ENCODE assay signal across 12 cellular contexts in the genomic region with DNA sequence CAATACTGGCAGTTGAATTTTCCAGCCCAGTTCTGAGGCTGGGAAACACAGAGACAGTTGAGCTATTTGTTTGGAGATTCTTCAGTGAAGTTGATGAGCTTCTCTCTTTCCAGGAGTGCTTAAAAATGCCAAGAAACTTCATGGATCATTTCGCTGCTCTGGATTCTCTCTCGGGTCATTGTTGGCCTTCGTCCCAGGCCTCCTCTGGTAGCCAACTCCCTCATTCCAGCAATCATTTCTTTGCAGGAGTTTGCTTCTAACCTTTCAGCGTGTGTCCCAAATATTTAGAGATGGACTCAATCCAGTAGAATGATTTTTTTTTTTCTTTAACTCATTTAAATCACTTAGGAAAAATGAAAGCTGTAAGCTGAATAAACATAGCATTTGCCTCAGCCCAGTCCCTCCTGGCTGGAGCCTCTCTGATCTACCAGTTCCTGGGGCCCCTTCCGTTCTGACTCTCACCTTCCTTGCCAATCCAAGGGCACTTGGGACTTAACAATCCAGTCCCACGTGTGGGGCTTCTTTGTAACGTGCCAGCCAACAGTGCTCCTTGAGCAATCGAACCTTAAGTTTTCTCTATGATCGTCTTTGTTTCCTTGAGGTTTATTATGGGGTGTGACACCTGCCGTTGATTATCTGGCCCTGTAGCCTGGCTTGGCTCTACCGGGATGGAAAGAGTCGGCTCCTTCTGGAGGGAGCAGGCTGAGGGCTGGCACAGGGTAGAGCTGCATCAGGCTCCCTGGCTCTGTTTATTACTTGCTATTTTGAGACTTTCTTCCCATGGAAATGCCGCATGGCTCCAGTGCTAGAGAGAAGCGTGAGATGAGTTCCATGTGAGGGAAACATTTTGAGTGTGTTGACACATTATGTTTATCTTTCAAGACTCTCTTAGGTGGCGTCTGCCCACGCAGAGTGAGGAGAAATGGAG.
DNase-seq lines count a peak whose midpoint lies in the region; ATAC-seq, FAIRE-seq and TF ChIP-seq lines count a peak whose summit lies in the region.
"Had no signal": no experiment of that assay in that cellular context is flagged by ENCODE, and none has a peak within 500 bp of the region (broad histone marks: within the 10 kb centered on the region; RNA-seq: fewer than 3 reads in every experiment).

No MANE protein-coding gene starts in this region.

- ATAC-seq in pancreas (peak; percentile 65 to 80 (median 75)), HG03442 (IDR thresholded peaks at IDR 0.05; ENCODE audit: unreplicated experiment) (no peak)

- TF ChIP-seq CTCF in ascending aorta (IDR thresholded peaks at IDR 0.05) (no peak), pancreas (IDR thresholded peaks at IDR 0.05) (no peak)

- H3K27me3 ChIP-seq in ascending aorta (no peaks in the 10 kb centered on the region), pancreas (no peaks in the 10 kb centered on the region)

- intact Hi-C loops in ascending aorta (cut with DNase I) (no loop called here), pancreas (cut with DNase I) (no loop called here)

- peak overlapping the region in 1 of 2 donors; percentile 22 for H3K4me3 ChIP-seq in ascending aorta
- no peak overlapping the region for H3K4me3 ChIP-seq in pancreas

- no peaks in the 10 kb centered on the region for H3K36me3 ChIP-seq in ascending aorta
- H3K36me3 ChIP-seq in pancreas = no peaks in the 10 kb centered on the region

- H3K9me3 ChIP-seq in ascending aorta (no peaks in the 10 kb centered on the region), pancreas (no peaks in the 10 kb centered on the region)

- H3K4me1 ChIP-seq in ascending aorta (no peaks in the 10 kb centered on the region), pancreas (no peaks in the 10 kb centered on the region)
- H3K4me1 ChIP-seq: parathyroid adenoma had no signal

- 16 to 29% methylated on average over 16 of the region's 16 CpGs for WGBS in pancreas, 2 donors

- FAIRE-seq in pancreas (lab: Jason Lieb, UNC) = peak; percentile 92

- peak overlapping the region; percentile 26 to 60 for H3K27ac ChIP-seq in ascending aorta
- H3K27ac ChIP-seq in pancreas = peak overlapping the region in 2 of 4 donors; percentile 28 to 36
- H3K27ac ChIP-seq: parathyroid adenoma had no signal

- peak; percentile 36 for DNase-seq in AG08396 (ENCODE audit: low spot score)
- DNase-seq in ascending aorta (ENCODE audit: low spot score in 2 of 2) = no peak
- peak; percentile 0 for DNase-seq in glomerular visceral epithelial cell (ENCODE audit: extremely low spot score)
- DNase-seq in pancreas = peak in 2 of 6 donors; percentile 10 to 29
- DNase-seq in DMS153 treated with DMSO at 0.1 percent for 48 hours (lab: John Stamatoyannopoulos, UW; ENCODE audit: unreplicated experiment) = no peak
- no peak for DNase-seq in NCI-H187 treated with DMSO at 0.1 percent for 48 hours (lab: John Stamatoyannopoulos, UW)
- DNase-seq in SIG-M5 (lab: John Stamatoyannopoulos, UW) = no peak
- DNase-seq: ACHN; activated CD8-positive, alpha-beta memory T cell treated with anti-CD3 and anti-CD28 coated beads, Interleukin-2, amount 50 U/mL, for 4 hours; NK-92 treated with Interleukin-12 subunit alpha and Interleukin-12 subunit beta, amount 100 ng/mL, for 24 hours had no signal

Comparison
In these comparisons a context has a peak if more than half of its experiments do, and no peak if none do; other contexts are left out.
1. DNase-seq: peak in AG08396 (single experiment) and glomerular visceral epithelial cell (single experiment); none in ascending aorta (0 of 2), DMS153 treated with DMSO at 0.1 percent for 48 hours (single experiment), NCI-H187 treated with DMSO at 0.1 percent for 48 hours (single experiment) and SIG-M5 (single experiment).